In the genomic region with DNA sequence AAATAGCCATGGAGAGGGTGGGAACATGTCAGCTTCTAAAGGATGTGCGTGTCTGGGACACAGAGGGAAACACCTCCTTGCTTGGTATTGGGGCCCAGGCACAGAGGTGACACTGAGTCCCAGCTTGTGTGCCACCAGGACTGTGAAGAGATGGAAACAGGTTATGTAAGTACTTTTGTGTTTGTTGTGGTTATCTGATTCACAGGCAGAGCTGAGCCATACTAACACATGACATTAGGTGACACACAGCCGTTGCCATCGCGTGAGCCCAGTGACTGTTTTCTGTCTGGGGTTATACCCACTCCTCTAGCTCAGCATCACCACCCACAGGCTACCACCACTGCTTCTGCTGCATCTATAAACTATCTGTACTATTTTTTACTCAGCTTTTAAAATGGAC, we compare ENCODE assay signal across 10 cellular contexts. TPM values are rescaled to one million over a fixed set of nuclear protein-coding genes. Genes with fewer than 3 reads are reported as not detected.
DNase-seq lines count a peak whose midpoint lies in the region; ATAC-seq lines count a peak whose summit lies in the region.
"Had no signal": no experiment of that assay in that cellular context is flagged by ENCODE, and none has a peak within 500 bp of the region (broad histone marks: within the 10 kb centered on the region; RNA-seq: fewer than 3 reads in every experiment).

No MANE protein-coding gene starts in this region.

- peak; percentile 69 for DNase-seq in LHCN-M2 (ENCODE audit: low read depth)
- DNase-seq in activated CD4-positive, alpha-beta T cell treated with anti-CD3 and anti-CD28 coated beads, Interleukin-2, amount 50 U/mL, for 4 hours, result peak; percentile 76 to 81
- DNase-seq in effector memory CD4-positive, alpha-beta T cell, result peak; percentile 34 to 60 (median 59)
- DNase-seq in stimulated activated CD8-positive, alpha-beta memory T cell treated with anti-CD3 and anti-CD28 coated beads, Interleukin-2, amount 100 ng/mL, for 48 hours (ENCODE audit: low read depth in 2 of 2), result peak; percentile 59 to 75
- no peak for DNase-seq in HUDEP-2 (lab: John Stamatoyannopoulos, UW; ENCODE audit: unreplicated experiment in 76 of 76)
- DNase-seq: NCI-H774 had no signal

- H3K27ac ChIP-seq in effector memory CD4-positive, alpha-beta T cell (ENCODE audit: insufficient read depth, low read length, poor library complexity, severe bottlenecking), result peak overlapping the region; percentile 39

- no peaks in the 10 kb centered on the region for H3K9me3 ChIP-seq in effector memory CD4-positive, alpha-beta T cell (ENCODE audit: control insufficient read depth, low read length)

- peaks cover 8% of the 10 kb centered on the region for H3K4me1 ChIP-seq in effector memory CD4-positive, alpha-beta T cell (ENCODE audit: control insufficient read depth, insufficient read depth, low read length, poor library complexity, severe bottlenecking)

- no peaks in the 10 kb centered on the region for H3K27me3 ChIP-seq in effector memory CD4-positive, alpha-beta T cell (replicated peaks; ENCODE audit: control insufficient read depth, insufficient read depth, low read length, poor library complexity, severe bottlenecking)

- H3K4me3 ChIP-seq in effector memory CD4-positive, alpha-beta T cell (ENCODE audit: insufficient read depth, low read depth, low read length, poor library complexity, severe bottlenecking), result no peak overlapping the region

- no peaks in the 10 kb centered on the region for H3K36me3 ChIP-seq in effector memory CD4-positive, alpha-beta T cell (ENCODE audit: control insufficient read depth, insufficient read depth, low read length)

- no peak for ATAC-seq in GM21576 (IDR thresholded peaks at IDR 0.05; ENCODE audit: unreplicated experiment)
- ATAC-seq in HG02970 (IDR thresholded peaks at IDR 0.05; ENCODE audit: low FRiP score, unreplicated experiment), result no peak
- ATAC-seq in HG03565 (IDR thresholded peaks at IDR 0.05; ENCODE audit: unreplicated experiment), result no peak

RNA-seq across cellular contexts. Expression of gene FLVCR2, which starts 12.1 kb away (rescaled TPM):
- total RNA-seq in LHCN-M2 (2014; rRNA removed), result 23.9 and 29.8 TPM in 2 replicates
- 5.3 TPM for polyA plus RNA-seq in LHCN-M2 (2012)

RNA-seq across cellular contexts. Expression of gene BATF, which starts 44.1 kb away (rescaled TPM):
- total RNA-seq in LHCN-M2 (2014; rRNA removed), result not detected in 2 replicates
- polyA plus RNA-seq in LHCN-M2 (2012), result not detected
- total RNA-seq: chondrocyte had no signal

Comparison
In these comparisons a context has a peak if more than half of its experiments do, and no peak if none do; other contexts are left out.
1. DNase-seq: peak in LHCN-M2 (single experiment), activated CD4-positive, alpha-beta T cell treated with anti-CD3 and anti-CD28 coated beads, Interleukin-2, amount 50 U/mL, for 4 hours (2 of 2), effector memory CD4-positive, alpha-beta T cell (3 of 3) and stimulated activated CD8-positive, alpha-beta memory T cell treated with anti-CD3 and anti-CD28 coated beads, Interleukin-2, amount 100 ng/mL, for 48 hours (2 of 2); none in HUDEP-2 (0 of 76).